Comparison of ENCODE assay signal across 8 cellular contexts in the genomic region with DNA sequence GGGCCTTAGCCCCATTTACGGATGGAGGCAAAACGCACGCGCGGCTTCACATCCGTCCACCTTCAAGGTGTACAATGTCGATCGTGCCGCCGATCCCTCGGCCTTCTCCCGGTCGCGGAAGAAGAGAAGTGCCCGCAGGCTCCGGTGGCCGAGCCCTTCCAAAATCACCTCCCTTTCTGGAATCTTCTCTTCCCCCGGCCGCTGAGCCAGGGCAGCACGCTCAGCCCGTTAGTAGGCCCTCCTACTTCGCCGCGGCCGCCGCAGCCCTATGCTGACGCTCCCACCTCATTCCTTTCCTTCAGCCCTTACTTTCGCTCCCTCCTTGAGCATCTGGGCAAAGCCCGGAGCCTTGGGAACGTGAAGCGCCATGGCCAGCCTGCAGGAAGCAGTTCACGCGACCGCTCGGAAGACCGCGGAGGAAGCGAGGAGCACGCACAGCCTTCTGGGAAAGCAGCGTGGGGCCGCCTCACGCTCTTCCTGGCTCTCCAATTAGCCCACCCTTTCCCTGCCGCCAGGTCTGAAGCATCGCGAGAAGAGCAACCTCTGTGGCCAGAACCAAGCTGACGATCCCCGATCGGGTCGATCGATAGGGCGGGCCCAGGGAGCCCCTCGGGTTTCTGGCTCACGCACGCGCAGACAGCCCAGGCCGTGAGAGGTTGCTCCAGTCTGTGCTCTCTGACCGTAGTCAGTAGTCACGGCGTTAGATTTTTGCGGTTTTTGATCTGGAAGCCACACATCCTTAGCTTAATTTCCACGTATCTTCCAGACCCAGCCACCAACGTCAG. TPM values are rescaled to one million over a fixed set of nuclear protein-coding genes. Genes with fewer than 3 reads are reported as not detected.
DNase-seq lines count a peak whose midpoint lies in the region; ATAC-seq and TF ChIP-seq lines count a peak whose summit lies in the region.

CCT8 (minus strand) TSS at position 427 of the 785 bp plus-strand sequence; CDS start at position 369, 58 bp downstream.

- H3K9me3 ChIP-seq in HUES64 (ENCODE audit: insufficient read depth, low read depth, low read length) (no peaks in the 10 kb centered on the region), OCI-LY1 (ENCODE audit: low read length) (no peaks in the 10 kb centered on the region)

- no peak within 1 kb of the TSS for H2AFZ ChIP-seq in OCI-LY1 (ENCODE audit: low read length)

- peak within 1 kb of the TSS; percentile 99 for H3K9ac ChIP-seq in HUES64 (ENCODE audit: low read depth, low read length)
- peak within 1 kb of the TSS; percentile 96 for H3K9ac ChIP-seq in OCI-LY1 (ENCODE audit: low read length)

- H3K4me3 ChIP-seq in HUES64 (ENCODE audit: low read length) = peak within 1 kb of the TSS; percentile 86
- H3K4me3 ChIP-seq in OCI-LY1 (ENCODE audit: low read depth, low read length, poor library complexity, severe bottlenecking) = peak within 1 kb of the TSS; percentile 84

- DNase-seq in Calu3 (peak; percentile 95), mesenteric fat pad (ENCODE audit: low spot score) (peak; percentile 99)
- DNase-seq in activated CD8-positive, alpha-beta memory T cell treated with anti-CD3 and anti-CD28 coated beads, Interleukin-2, amount 50 U/mL, for 4 hours = peak; percentile 99
- peak; percentile 87 for DNase-seq in stimulated activated CD8-positive, alpha-beta memory T cell treated with anti-CD3 and anti-CD28 coated beads, Interleukin-15, amount 100 ng/mL, for 24 hours (ENCODE audit: low read depth)

- CTCF ChIA-PET in Calu3 (lab: Charles Lee) = interaction anchor here (1.0 kb wide), 1 partner anchor 10 kb away, joined by 3 read pairs; no protein-coding TSS in a partner anchor

- in situ Hi-C loops in endometrial microvascular endothelial cells (cut with HindIII; ENCODE audit: inconsistent ontology term, low pct_unique_long_range_greater_than_20kb, low sequenced_read_pairs) = no loop called here

- H3K4me1 ChIP-seq in HUES64 (ENCODE audit: insufficient read depth, low read length) (peaks cover 11% of the 10 kb centered on the region), OCI-LY1 (ENCODE audit: insufficient read depth, low read length, severe bottlenecking) (peaks cover 41% of the 10 kb centered on the region)

- no peaks in the 10 kb centered on the region for H3K27me3 Mint-ChIP-seq in Calu3 (ENCODE audit: unreplicated experiment)

- no peaks in the 10 kb centered on the region for H3K9me3 Mint-ChIP-seq in Calu3 (ENCODE audit: low read depth, unreplicated experiment)

- peaks cover 8% of the 10 kb centered on the region for H3K4me1 Mint-ChIP-seq in Calu3 (ENCODE audit: low read depth, unreplicated experiment)

- intact Hi-C loops in Calu3 (cut with micrococcal nuclease; ENCODE audit: unreplicated experiment) = loop anchor here (5.0 kb wide), 1 partner anchor 46 kb away; no protein-coding TSS in a partner anchor

- no peaks in the 10 kb centered on the region for H3K9me2 ChIP-seq in OCI-LY1 (ENCODE audit: low read depth, low read length)

- H3K36me3 ChIP-seq in HUES64 (ENCODE audit: insufficient read depth, low read length) (peaks cover 28% of the 10 kb centered on the region), OCI-LY1 (ENCODE audit: insufficient read depth, low read length) (peaks cover 39% of the 10 kb centered on the region)

- peaks cover 29% of the 10 kb centered on the region for H3K36me3 Mint-ChIP-seq in Calu3 (ENCODE audit: insufficient read depth, unreplicated experiment)

- H3K27ac ChIP-seq in HUES64 (ENCODE audit: low read depth, low read length) (peak within 1 kb of the TSS; percentile 82), OCI-LY1 (ENCODE audit: low read depth, low read length, poor library complexity, severe bottlenecking) (peak within 1 kb of the TSS; percentile 67)

- no peak for TF ChIP-seq CTCF in Calu3 (IDR thresholded peaks at IDR 0.05; ENCODE audit: unreplicated experiment)
- TF ChIP-seq CTCF in OCI-LY1 (IDR thresholded peaks at IDR 0.05; ENCODE audit: low read length) = no peak

- BruUV-seq in Calu3 (replicated peaks; lab: Mats Ljungman, UMichigan) = TSS peak; percentile 64

- peak within 1 kb of the TSS; percentile 100 for H3K4me3 Mint-ChIP-seq in Calu3 (ENCODE audit: low read depth, unreplicated experiment)

- peak; percentile 90 for ATAC-seq in GM21447 (IDR thresholded peaks at IDR 0.05; ENCODE audit: unreplicated experiment)

- peak within 1 kb of the TSS; percentile 99 for H3K4me2 ChIP-seq in OCI-LY1 (ENCODE audit: low read length)

- H3F3A ChIP-seq in OCI-LY1 (ENCODE audit: insufficient read depth, low read length) = no peaks in the 10 kb centered on the region

- H3K27me3 ChIP-seq in HUES64 (ENCODE audit: insufficient read depth, low read length) = no peaks in the 10 kb centered on the region
- no peaks in the 10 kb centered on the region for H3K27me3 ChIP-seq in OCI-LY1 (ENCODE audit: insufficient read depth, low read length)

- peaks cover 49% of the 10 kb centered on the region for H3K79me2 ChIP-seq in OCI-LY1 (ENCODE audit: insufficient read depth, low read length)

- H4K20me1 ChIP-seq in OCI-LY1 (ENCODE audit: insufficient read depth, low read length) = 0 out of 2 replicates have a peak, but pooled peaks cover 2% of the 10 kb centered on the region

- WGBS in HUES64 = under 1% methylated on average over 62 of the region's 62 CpGs

- H3K27ac Mint-ChIP-seq in Calu3 (ENCODE audit: unreplicated experiment) = peak within 1 kb of the TSS; percentile 100

RNA-seq across cellular contexts. Expression of gene CCT8, which starts in this region (rescaled TPM):
- total RNA-seq in Calu3 (2022) = 184 and 198 TPM in 2 replicates
- 254 TPM for polyA plus RNA-seq in HUES64 (2013, experiment 1 of 2)
- polyA plus RNA-seq in HUES64 (2013, experiment 2 of 2) = 275 TPM
- 268 TPM for total RNA-seq in endometrial microvascular endothelial cells (ENCODE audit: inconsistent ontology term)
- total RNA-seq in mesenteric fat pad = 116 TPM

Comparison
In these comparisons a context has a peak if more than half of its experiments do, and no peak if none do; other contexts are left out.
1. Peak in every context shown above with its lines: DNase-seq, ATAC-seq, H3K4me3 ChIP-seq and H3K27ac ChIP-seq.